Comparison of ENCODE assay signal across 8 cellular contexts in the genomic region with DNA sequence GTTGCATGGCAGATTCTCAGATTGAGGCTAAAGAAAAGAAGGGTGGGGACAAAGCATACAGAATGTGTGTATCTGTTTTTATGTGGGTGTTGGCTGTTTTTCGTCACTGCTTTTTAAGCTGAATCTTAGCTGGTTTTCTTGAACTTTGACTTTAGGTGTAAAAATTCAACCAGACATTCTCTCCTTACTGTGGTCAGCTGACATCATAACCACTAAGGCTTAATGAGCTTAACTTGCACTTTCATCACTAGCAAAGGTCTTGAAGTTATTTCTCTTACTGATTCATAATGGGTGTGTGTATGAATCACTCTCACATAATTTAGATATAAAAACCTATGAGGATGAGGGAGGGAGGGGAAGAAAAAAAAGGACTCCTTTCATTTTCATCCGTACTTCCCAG. TPM values are rescaled to one million over a fixed set of nuclear protein-coding genes. Genes with fewer than 3 reads are reported as not detected.
DNase-seq lines count a peak whose midpoint lies in the region; ATAC-seq and TF ChIP-seq lines count a peak whose summit lies in the region.

No MANE protein-coding gene starts in this region.

- ATAC-seq in esophagus mucosa (peak; percentile 70), GM21367 (IDR thresholded peaks at IDR 0.05; ENCODE audit: unreplicated experiment) (no peak)

- 6 to 62% methylated on average over 2 of the region's 2 CpGs for WGBS in sigmoid colon, 2 donors

- TF ChIP-seq CTCF in GM10266 (IDR thresholded peaks at IDR 0.05; ENCODE audit: control insufficient read depth, insufficient read depth, low read depth, missing control alignments) (no peak), sigmoid colon (IDR thresholded peaks at IDR 0.05) (no peak)

- DNase-seq in GM10266 (ENCODE audit: extremely low spot score) (peak; percentile 27), SJSA1 (ENCODE audit: low read depth in 1 of 2, low spot score in 2 of 2) (peak in 1 of 2 experiments; percentile 72), sigmoid colon (no peak), SKM-1 treated with dmso at 0.1 percent for 144 hours (lab: John Stamatoyannopoulos, UW; ENCODE audit: unreplicated experiment) (no peak), islet precursor cell (no peak), activated gamma-delta T cell treated with Interleukin-2 at 50 U/mL for 16 hours (no peak)

- no peaks in the 10 kb centered on the region for H3K27me3 ChIP-seq in SJSA1 (replicated peaks)
- H3K27me3 ChIP-seq in sigmoid colon: no peaks in the 10 kb centered on the region

- TF ChIP-seq POLR2A in sigmoid colon (IDR thresholded peaks at IDR 0.05): no peak

- TF ChIP-seq EP300 in sigmoid colon (IDR thresholded peaks at IDR 0.05): no peak

- peaks cover 12% of the 10 kb centered on the region for H3K36me3 ChIP-seq in SJSA1
- peaks cover 20 to 36% (median 21%) of the 10 kb centered on the region in 4 donors for H3K36me3 ChIP-seq in sigmoid colon

- intact Hi-C loops in sigmoid colon (cut with DNase I): no loop called here

- peak overlapping the region; percentile 83 for H3K27ac ChIP-seq in SJSA1
- H3K27ac ChIP-seq in sigmoid colon: peak overlapping the region; percentile 3 to 68 (median 35)

- H3K4me1 ChIP-seq in SJSA1 (replicated peaks) (peaks cover 37% of the 10 kb centered on the region), sigmoid colon (peaks cover 0 to 23% (median 14%) of the 10 kb centered on the region in 4 donors)

- H3K9me3 ChIP-seq in SJSA1 (replicated peaks) (no peaks in the 10 kb centered on the region), sigmoid colon (no peaks in the 10 kb centered on the region)

- H3K4me3 ChIP-seq in SJSA1: peak overlapping the region; percentile 16
- H3K4me3 ChIP-seq in sigmoid colon: no peak overlapping the region

RNA-seq across cellular contexts. Expression of a gene that starts 4.0 kb away (rescaled TPM):
- total RNA-seq in SJSA1 (2014; rRNA removed; shearing (Covaris generic)): 95.8 and 97.8 TPM in 2 replicates
- total RNA-seq in esophagus mucosa: 12.8 TPM
- total RNA-seq in sigmoid colon: 1 to 10 TPM in 1 of 4 donors, under 1 TPM in 2, not detected in 1; 0.33 to 1.5 (median 0.83) TPM
- 10 to 100 TPM in 1 of 3 donors, 1 to 10 TPM in 2; 2.4 to 10.9 (median 8.6) TPM for polyA plus RNA-seq in sigmoid colon

RNA-seq across cellular contexts. Expression of a gene that starts 25.3 kb away (rescaled TPM):
- total RNA-seq in SJSA1 (2014; rRNA removed; shearing (Covaris generic)): 30.7 and 38.5 TPM in 2 replicates
- total RNA-seq in esophagus mucosa (8.2 TPM), sigmoid colon (10 to 100 TPM; 15.8 to 27.3 (median 20.5) TPM)
- 10 to 100 TPM; 26.4 to 29.6 (median 27.8) TPM for polyA plus RNA-seq in sigmoid colon
